1 cellular context compared by ENCODE assay signal in the genomic region with DNA sequence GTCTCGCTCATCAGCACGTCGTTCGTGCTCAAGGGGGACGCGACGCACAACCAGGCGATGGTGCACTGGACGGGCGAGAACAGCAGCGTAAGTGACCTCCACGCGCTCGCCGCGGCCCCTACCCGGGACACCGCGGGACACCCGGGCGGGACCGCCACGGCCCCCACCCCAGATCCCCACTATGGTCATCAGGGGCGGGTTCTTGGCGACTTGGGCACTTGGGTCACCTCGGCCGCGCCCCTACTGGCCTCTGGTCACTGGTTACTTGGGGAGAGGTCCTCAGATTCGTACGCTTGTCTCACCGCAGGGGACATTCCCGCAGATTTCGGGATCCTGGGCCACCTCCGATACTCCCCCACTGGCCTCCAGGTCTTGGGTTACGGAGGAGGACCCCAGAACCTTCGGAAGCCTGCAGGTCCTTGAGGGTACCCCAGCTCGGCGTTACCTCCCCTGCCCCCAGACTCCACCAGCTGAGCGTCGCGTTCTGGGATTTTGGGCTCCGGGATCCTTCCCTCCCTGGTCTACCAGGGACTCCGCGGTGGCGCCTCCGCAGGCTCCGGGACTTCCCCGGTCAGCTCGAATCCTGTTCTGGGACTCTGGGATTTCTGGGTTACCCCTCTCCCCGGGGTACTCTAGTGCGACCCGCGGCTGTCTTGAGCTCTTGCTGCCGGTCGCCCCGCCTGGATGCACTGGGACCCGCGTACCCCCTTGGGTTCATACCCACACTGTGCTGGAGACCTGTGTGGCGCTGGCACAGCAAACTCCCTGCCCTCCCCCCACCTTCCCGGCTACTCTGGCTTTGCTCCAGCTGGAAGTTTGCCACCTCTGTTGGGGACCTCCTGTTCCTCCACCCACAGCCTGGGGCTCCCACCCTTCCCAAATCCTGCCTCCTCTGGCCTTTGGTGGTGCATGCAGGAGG.
TF ChIP-seq lines count a peak whose summit lies in the region.

No MANE protein-coding gene starts in this region.

TF ChIP-seq in endothelial cell of umbilical vein, 7 proteins besides CTCF, POLR2A, EP300 and RAD21:
- TF ChIP-seq EZH2 (IDR thresholded peaks at IDR 0.05; ENCODE audit: borderline replicate concordance, low read depth, low read length, severe bottlenecking) (peak; percentile 79), MYC (IDR thresholded peaks at IDR 0.05; ENCODE audit: low read depth, low read length) (no peak)
